ENCODE assay signal across 35 cellular contexts in the genomic region with DNA sequence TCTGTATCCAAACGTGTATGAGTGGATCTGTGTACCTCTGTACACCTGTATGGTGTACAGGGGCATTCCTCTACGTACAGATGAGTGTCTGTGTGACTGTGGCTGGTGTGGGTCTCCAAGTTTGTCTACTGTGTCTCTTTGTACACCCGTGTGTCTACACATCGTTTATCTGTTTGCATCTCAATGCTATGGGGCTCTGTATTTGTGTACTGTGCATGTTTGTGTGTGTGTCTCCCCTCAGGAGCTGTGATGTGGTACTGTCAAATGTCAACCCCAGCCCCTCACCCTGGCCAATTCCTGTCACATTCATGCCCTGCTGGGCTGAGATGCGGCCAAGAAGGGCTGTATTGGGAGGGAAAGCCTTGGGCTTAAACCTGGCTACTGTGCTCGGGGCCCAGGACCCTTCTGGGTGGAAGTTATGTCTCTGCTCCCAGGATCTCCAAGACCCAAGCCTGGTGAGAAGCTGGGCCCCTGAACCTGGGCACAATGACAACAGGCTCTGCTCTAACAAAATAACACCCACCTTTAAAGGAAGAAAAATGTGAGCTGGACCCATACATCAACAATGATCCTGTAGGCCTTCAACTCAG. TPM values are rescaled to one million over a fixed set of nuclear protein-coding genes. Genes with fewer than 3 reads are reported as not detected.
"Had no signal": no experiment of that assay in that cellular context is flagged by ENCODE, and none has a peak within 500 bp of the region (broad histone marks: within the 10 kb centered on the region; RNA-seq: fewer than 3 reads in every experiment).

No MANE protein-coding gene starts in this region.

- H3K9ac ChIP-seq: KMS-11, SK-N-SH had no signal

- DNase-seq: activated CD4-positive, alpha-beta memory T cell treated with anti-CD3 and anti-CD28 coated beads for 36 hours; activated CD4-positive, alpha-beta T cell treated with anti-CD3 and anti-CD28 coated beads, Interleukin-2, amount 50 U/mL, for 1 hour; activated CD8-positive, alpha-beta memory T cell treated with anti-CD3 and anti-CD28 coated beads, Interleukin-2, amount 50 U/mL, for 4 hours; activated gamma-delta T cell treated with Interleukin-2 at 50 U/mL for 16 hours; activated naive CD4-positive, alpha-beta T cell treated with anti-CD3 and anti-CD28 coated beads for 36 hours; activated T-cell treated with anti-CD3 and anti-CD28 coated beads for 4 hours; activated T-cell treated with anti-CD3 and anti-CD28 coated beads, Interleukin-2, amount 50 U/mL, for 4 hours; adrenal gland; body of pancreas; MM.1S; MV-4-11; NCI-H1092; NCI-H1417; NCI-H146; NCI-H187; NCI-H2081; NCI-H2171 treated with DMSO at 0.1 percent for 48 hours; NCI-H2227 treated with DMSO at 0.1 percent for 48 hours; NCI-H446; NCI-H510A treated with DMSO at 0.1 percent for 48 hours; NCI-H69; NCI-H82; SHP77 treated with DMSO at 0.1 percent for 48 hours had no signal

- H3K27ac ChIP-seq: adrenal gland, body of pancreas, breast epithelium, KMS-11, SJSA1 had no signal

- H3K36me3 ChIP-seq: adrenal gland, breast epithelium, SJSA1 had no signal

- FAIRE-seq: astrocyte, TTC549 had no signal

- H3K4me3 ChIP-seq: adrenal gland, body of pancreas, breast epithelium, SJSA1 had no signal

- H3K27me3 ChIP-seq: SJSA1 had no signal

- ATAC-seq: activated naive CD4-positive, alpha-beta T cell treated with anti-CD3 and anti-CD28 coated beads, Interleukin-2, amount 50 U/mL, for 72 hours; activated T-cell treated with anti-CD3 and anti-CD28 coated beads, Interleukin-2, amount 50 U/mL, for 4 hours; body of pancreas; Panc1 had no signal

- H3K9me3 ChIP-seq: adrenal gland, body of pancreas, breast epithelium, SJSA1, SK-N-SH had no signal

- H3K4me2 ChIP-seq: KMS-11, SK-N-SH had no signal

- H3K4me1 ChIP-seq: breast epithelium had no signal

RNA-seq across cellular contexts. Expression of gene PYY, which starts 47.2 kb away (rescaled TPM):
- total RNA-seq: activated CD4-positive, alpha-beta memory T cell treated with anti-CD3 and anti-CD28 coated beads for 36 hours; activated naive CD4-positive, alpha-beta T cell treated with anti-CD3 and anti-CD28 coated beads for 36 hours; activated naive CD4-positive, alpha-beta T cell treated with anti-CD3 and anti-CD28 coated beads, Interleukin-2, amount 50 U/mL, for 72 hours; activated T-cell treated with anti-CD3 and anti-CD28 coated beads, Interleukin-2, amount 50 U/mL, for 4 hours; astrocyte; body of pancreas; cardiac septum; LHCN-M2; RPMI7951; SJSA1 had no signal
- polyA plus RNA-seq: adrenal gland had no signal

RNA-seq across cellular contexts. Expression of gene PPY, which starts 58.7 kb away (rescaled TPM):
- total RNA-seq: activated naive CD4-positive, alpha-beta T cell treated with anti-CD3 and anti-CD28 coated beads for 36 hours; activated naive CD4-positive, alpha-beta T cell treated with anti-CD3 and anti-CD28 coated beads, Interleukin-2, amount 50 U/mL, for 72 hours; activated T-cell treated with anti-CD3 and anti-CD28 coated beads, Interleukin-2, amount 50 U/mL, for 4 hours; activated T-helper 1 cell treated with anti-CD3 and anti-CD28 coated beads, Interleukin-12 subunit alpha, Interleukin-12 subunit beta, Interleukin-2, Interleukin-4 antibody, amounts not matched to agents 30 ng/mL and 10 ng/mL and 1 ng/mL, durations not matched to agents 14 hours and 24 hours and 36 hours; adrenal gland; astrocyte; breast epithelium; cardiac septum; LHCN-M2; RPMI7951; SJSA1 had no signal
- polyA plus RNA-seq: adrenal gland, SK-N-SH had no signal
